In genomic region chr22:38775656-38776055, GRCh38 we compare ENCODE assay signal across 2 cellular contexts.
TF ChIP-seq lines count a peak whose summit lies in the region.

No MANE protein-coding gene starts in this region.

TF ChIP-seq in GM23338, 12 proteins besides CTCF, POLR2A, EP300 and RAD21 (continued from another document):
- no peak for TF ChIP-seq REST (IDR thresholded peaks at IDR 0.05; ENCODE audit: unreplicated experiment)
TF ChIP-seq in GM23338: peak in this region for 0.

TF ChIP-seq in SK-N-SH treated with all-trans-retinoic acid at 6 μM for 48 hours, 23 proteins besides CTCF, POLR2A, EP300 and RAD21 (continued from another document):
- no peak for TF ChIP-seq PATZ1 (CRISPR knock-in tag; IDR thresholded peaks at IDR 0.05; ENCODE audit: borderline replicate concordance)
- TF ChIP-seq ZFP30 (CRISPR knock-in tag; IDR thresholded peaks at IDR 0.05), result no peak
- TF ChIP-seq TOX (CRISPR knock-in tag; IDR thresholded peaks at IDR 0.05; ENCODE audit: borderline replicate concordance), result no peak
- no peak for TF ChIP-seq GLIS3 (CRISPR knock-in tag; IDR thresholded peaks at IDR 0.05)
- no peak for TF ChIP-seq CSRNP3 (CRISPR knock-in tag; IDR thresholded peaks at IDR 0.05)
